Comparison of ENCODE assay signal across 1 cellular context in the genomic region with DNA sequence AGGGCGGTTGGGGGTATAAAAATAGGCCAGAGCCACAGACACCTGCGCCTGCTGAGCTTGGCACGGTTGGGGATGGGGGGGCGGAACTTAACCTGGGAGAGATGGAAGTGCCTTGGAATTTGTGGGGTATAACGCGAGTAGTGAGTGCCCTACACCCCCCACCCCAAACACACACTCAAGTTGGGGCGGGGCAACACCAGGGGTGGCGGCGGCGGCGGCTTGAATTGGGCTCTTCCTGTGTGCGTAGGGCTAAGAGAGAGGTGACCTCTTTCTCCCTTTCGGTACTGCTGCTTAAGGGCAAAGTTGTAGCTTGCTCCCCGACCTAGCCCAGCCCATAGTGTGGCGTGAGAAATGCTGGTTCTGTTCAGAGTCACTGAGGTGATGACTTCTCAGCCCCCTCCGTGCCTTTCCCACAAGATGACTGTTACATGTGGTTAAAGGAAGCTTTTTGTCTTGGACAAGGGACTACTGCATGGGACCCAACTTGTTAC.
TF ChIP-seq lines count a peak whose summit lies in the region.

No MANE protein-coding gene starts in this region.

TF ChIP-seq in GM12878, 131 proteins besides CTCF, POLR2A, EP300 and RAD21 (continued from another document):
- TF ChIP-seq, protein P1, sequence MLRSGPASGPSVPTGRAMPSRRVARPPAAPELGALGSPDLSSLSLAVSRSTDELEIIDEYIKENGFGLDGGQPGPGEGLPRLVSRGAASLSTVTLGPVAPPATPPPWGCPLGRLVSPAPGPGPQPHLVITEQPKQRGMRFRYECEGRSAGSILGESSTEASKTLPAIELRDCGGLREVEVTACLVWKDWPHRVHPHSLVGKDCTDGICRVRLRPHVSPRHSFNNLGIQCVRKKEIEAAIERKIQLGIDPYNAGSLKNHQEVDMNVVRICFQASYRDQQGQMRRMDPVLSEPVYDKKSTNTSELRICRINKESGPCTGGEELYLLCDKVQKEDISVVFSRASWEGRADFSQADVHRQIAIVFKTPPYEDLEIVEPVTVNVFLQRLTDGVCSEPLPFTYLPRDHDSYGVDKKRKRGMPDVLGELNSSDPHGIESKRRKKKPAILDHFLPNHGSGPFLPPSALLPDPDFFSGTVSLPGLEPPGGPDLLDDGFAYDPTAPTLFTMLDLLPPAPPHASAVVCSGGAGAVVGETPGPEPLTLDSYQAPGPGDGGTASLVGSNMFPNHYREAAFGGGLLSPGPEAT (IDR thresholded peaks at IDR 0.05; ENCODE audit: low read depth): 0 out of 2 replicates have a peak, but pooled peaks have one; percentile 10
- no peak for TF ChIP-seq SMAD1 (IDR thresholded peaks at IDR 0.05; ENCODE audit: low read depth, partially characterized antibody)
- TF ChIP-seq CBX3 (IDR thresholded peaks at IDR 0.05; ENCODE audit: borderline replicate concordance, low read depth): no peak
- TF ChIP-seq RCOR1 (conservative IDR thresholded peaks at IDR 0.05; ENCODE audit: low read depth, low read length): no peak
